In genomic region chr12:101697197-101697929, GRCh38 we compare ENCODE assay signal across 8 cellular contexts. TPM values are rescaled to one million over a fixed set of nuclear protein-coding genes. Genes with fewer than 3 reads are reported as not detected.
DNase-seq lines count a peak whose midpoint lies in the region; ATAC-seq and TF ChIP-seq lines count a peak whose summit lies in the region.

TSS of gene CHPT1 (plus strand) at chr12:101697640. CDS start at chr12:101697862, 222 bp downstream.

- H3K4ac ChIP-seq in mesenchymal stem cell (ENCODE audit: low read depth in 1 of 2, low read length in 2 of 2) = peak within 1 kb of the TSS; percentile 81 to 92

- POLR2A ChIA-PET in activated CD4-positive, alpha-beta memory T cell treated with anti-CD3 and anti-CD28 coated beads for 36 hours (lab: Charles Lee) = no interaction called here

- TF ChIP-seq CTCF in AG09309 (IDR thresholded peaks at IDR 0.05; ENCODE audit: control insufficient read depth, insufficient read depth, low read depth, low read length, missing control alignments) = no peak

- peak within 1 kb of the TSS; percentile 92 for H2BK120ac ChIP-seq in mesenchymal stem cell (ENCODE audit: low read depth, low read length)

- H2BK5ac ChIP-seq in mesenchymal stem cell (ENCODE audit: low read depth, low read length, poor library complexity, severe bottlenecking) = peak within 1 kb of the TSS; percentile 8

- H3K4me1 Mint-ChIP-seq in activated CD4-positive, alpha-beta memory T cell treated with anti-CD3 and anti-CD28 coated beads for 36 hours (ENCODE audit: low read depth) = peaks cover 39% of the 10 kb centered on the region

- peak within 1 kb of the TSS; percentile 61 for H3K27ac Mint-ChIP-seq in activated CD4-positive, alpha-beta memory T cell treated with anti-CD3 and anti-CD28 coated beads for 36 hours

- WGBS in ectodermal cell, 2 experiments = 0% methylated on average over 77 to 80 of the region's 80 CpGs
- under 1% methylated on average over 44 of the region's 80 CpGs for WGBS in mesenchymal stem cell

- H3K27ac ChIP-seq in ectodermal cell (ENCODE audit: insufficient read depth, low read depth, low read length, poor library complexity, severe bottlenecking) (no peak within 1 kb of the TSS), mesenchymal stem cell (ENCODE audit: low read length, poor library complexity, severe bottlenecking) (no peak within 1 kb of the TSS)

- no peaks in the 10 kb centered on the region for H3K9me3 Mint-ChIP-seq in activated CD4-positive, alpha-beta memory T cell treated with anti-CD3 and anti-CD28 coated beads for 36 hours

- no peak within 1 kb of the TSS for H2AK5ac ChIP-seq in mesenchymal stem cell (ENCODE audit: low read length, severe bottlenecking)

- DNase-seq in AG09309 (ENCODE audit: low read depth) (no peak), NCI-H526 treated with DMSO at 0.1 percent for 48 hours (lab: John Stamatoyannopoulos, UW) (peak; percentile 70), mesenchymal stem cell (peak; percentile 57)
- peak; percentile 74 for DNase-seq in activated CD4-positive, alpha-beta memory T cell treated with anti-CD3 and anti-CD28 coated beads for 36 hours
- peak; percentile 20 for DNase-seq in stimulated activated CD8-positive, alpha-beta memory T cell treated with anti-CD3 and anti-CD28 coated beads, Interleukin-15, amount 100 ng/mL, for 1 hour (ENCODE audit: low read depth)

- peaks cover 3% of the 10 kb centered on the region for H3K36me3 Mint-ChIP-seq in activated CD4-positive, alpha-beta memory T cell treated with anti-CD3 and anti-CD28 coated beads for 36 hours

- intact Hi-C loops in activated CD4-positive, alpha-beta memory T cell treated with anti-CD3 and anti-CD28 coated beads for 36 hours (cut with micrococcal nuclease) = loop anchor here (2.0 to 5.0 kb wide), 3 partner anchors 133 to 425 kb away; partner anchors contain the start of genes GNPTAB, NUP37, PARPBP and WASHC3

- H4K91ac ChIP-seq in mesenchymal stem cell (ENCODE audit: low read length) = peak within 1 kb of the TSS; percentile 92

- peak within 1 kb of the TSS in 1 of 2 experiments; percentile 74 for H2BK12ac ChIP-seq in mesenchymal stem cell (ENCODE audit: low read length in 2 of 2)

- H3K27me3 Mint-ChIP-seq in activated CD4-positive, alpha-beta memory T cell treated with anti-CD3 and anti-CD28 coated beads for 36 hours = no peaks in the 10 kb centered on the region

- peaks cover 32% of the 10 kb centered on the region for H3K27me3 ChIP-seq in ectodermal cell (ENCODE audit: control insufficient read depth, insufficient read depth, low read length, poor library complexity, severe bottlenecking)
- no peaks in the 10 kb centered on the region for H3K27me3 ChIP-seq in mesenchymal stem cell (ENCODE audit: control insufficient read depth in 1 of 2, insufficient read depth in 1 of 2, low read length in 2 of 2)

- H3K4me3 Mint-ChIP-seq in activated CD4-positive, alpha-beta memory T cell treated with anti-CD3 and anti-CD28 coated beads for 36 hours = peak within 1 kb of the TSS; percentile 88

- H4K8ac ChIP-seq in mesenchymal stem cell (ENCODE audit: low read length) = peak within 1 kb of the TSS; percentile 97

- peak within 1 kb of the TSS; percentile 97 for H3K4me2 ChIP-seq in mesenchymal stem cell (ENCODE audit: low read length, poor library complexity, severe bottlenecking)

- peak within 1 kb of the TSS in 1 of 2 experiments; percentile 95 for H3K14ac ChIP-seq in mesenchymal stem cell (ENCODE audit: low read length in 2 of 2)

- H3K4me1 ChIP-seq in ectodermal cell (ENCODE audit: control insufficient read depth, insufficient read depth, low read length) (no peaks in the 10 kb centered on the region), mesenchymal stem cell (ENCODE audit: control insufficient read depth, insufficient read depth, low read depth, low read length) (peaks cover 8% of the 10 kb centered on the region)

- H3K23ac ChIP-seq in mesenchymal stem cell (ENCODE audit: low read length in 2 of 2) = peak within 1 kb of the TSS; percentile 70 to 79

- H3K18ac ChIP-seq in mesenchymal stem cell (ENCODE audit: low read depth in 1 of 2, low read length in 2 of 2) = peak within 1 kb of the TSS; percentile 70 to 98

- ATAC-seq in GM18868 (IDR thresholded peaks at IDR 0.05; ENCODE audit: unreplicated experiment) (peak; percentile 74), HG03103 (IDR thresholded peaks at IDR 0.05; ENCODE audit: low read depth, unreplicated experiment) (peak; percentile 53)

- H3K79me1 ChIP-seq in mesenchymal stem cell (replicated peaks; ENCODE audit: low read length, poor library complexity, severe bottlenecking) = peaks cover 7% of the 10 kb centered on the region

- peak within 1 kb of the TSS; percentile 92 for H3K9ac ChIP-seq in mesenchymal stem cell (ENCODE audit: low read length)

- no peaks in the 10 kb centered on the region for H3K36me3 ChIP-seq in ectodermal cell (ENCODE audit: control insufficient read depth, insufficient read depth, low read length)
- H3K36me3 ChIP-seq in mesenchymal stem cell (ENCODE audit: control insufficient read depth in 1 of 2, insufficient read depth in 2 of 2, low read depth in 1 of 2, low read length in 2 of 2) = no peaks in the 10 kb centered on the region

- H3K4me3 ChIP-seq in AG09309 (ENCODE audit: control insufficient read depth, low read depth, low read length) (peak within 1 kb of the TSS; percentile 61), ectodermal cell (ENCODE audit: insufficient read depth, low read depth, low read length) (peak within 1 kb of the TSS; percentile 76), mesenchymal stem cell (ENCODE audit: insufficient read depth in 1 of 2, low read depth in 1 of 2, low read length in 2 of 2) (peak within 1 kb of the TSS; percentile 95 to 99)

- H2AFZ ChIP-seq in mesenchymal stem cell (ENCODE audit: low read depth, low read length) = peak within 1 kb of the TSS; percentile 89

- H2BK15ac ChIP-seq in mesenchymal stem cell (ENCODE audit: low read depth, poor library complexity, severe bottlenecking) = peak within 1 kb of the TSS; percentile 94

- H3K9me3 ChIP-seq in ectodermal cell (ENCODE audit: control insufficient read depth, low read length) = no peaks in the 10 kb centered on the region
- peaks cover 3% of the 10 kb centered on the region for H3K9me3 ChIP-seq in mesenchymal stem cell (ENCODE audit: control insufficient read depth, low read length)

- CTCF ChIA-PET in activated CD4-positive, alpha-beta memory T cell treated with anti-CD3 and anti-CD28 coated beads for 36 hours (lab: Charles Lee) = interaction anchor here (0.6 to 2.5 kb wide), 2 partner anchors 133 to 140 kb away, joined by 4 to 8 read pairs; partner anchors contain the start of gene GNPTAB

RNA-seq across cellular contexts. Expression of gene CHPT1, which starts in this region (rescaled TPM):
- total RNA-seq in activated CD4-positive, alpha-beta memory T cell treated with anti-CD3 and anti-CD28 coated beads for 36 hours = 10 to 100 TPM; 20.6 to 23.0 TPM
- polyA plus RNA-seq in ectodermal cell (2013, experiment 1 of 4) = 14.5 TPM
- 12.0 TPM for polyA plus RNA-seq in ectodermal cell (2013, experiment 2 of 4)
- 10.3 TPM for polyA plus RNA-seq in ectodermal cell (2013, experiment 3 of 4)
- 11.2 TPM for polyA plus RNA-seq in ectodermal cell (2013, experiment 4 of 4)
- polyA plus RNA-seq in mesenchymal stem cell (2013, experiment 1 of 2) = 29.9 TPM
- polyA plus RNA-seq in mesenchymal stem cell (2013, experiment 2 of 2) = 31.3 TPM
